Comparison of ENCODE assay signal across 8 cellular contexts in genomic region chr10:3785849-3786290, GRCh38. TPM values are rescaled to one million over a fixed set of nuclear protein-coding genes. Genes with fewer than 3 reads are reported as not detected.
DNase-seq lines count a peak whose midpoint lies in the region; ATAC-seq and TF ChIP-seq lines count a peak whose summit lies in the region.

No MANE protein-coding gene starts in this region.

- peak overlapping the region; percentile 96 for H3K27ac Mint-ChIP-seq in activated naive CD4-positive, alpha-beta T cell treated with anti-CD3 and anti-CD28 coated beads for 36 hours
- H3K27ac Mint-ChIP-seq in activated naive CD8-positive, alpha-beta T cell, result peak overlapping the region; percentile 97

- CTCF ChIA-PET in activated naive CD4-positive, alpha-beta T cell treated with anti-CD3 and anti-CD28 coated beads for 36 hours (lab: Charles Lee), result no interaction called here

- H3K9me3 ChIP-seq in left ventricle myocardium inferior (replicated peaks), result peaks cover 21% of the 10 kb centered on the region
- H3K9me3 ChIP-seq in psoas muscle, result peaks cover 6% of the 10 kb centered on the region

- TF ChIP-seq CTCF in NB4 (IDR thresholded peaks at IDR 0.05; ENCODE audit: low read depth, low read length), result no peak
- no peak for TF ChIP-seq CTCF in left ventricle myocardium inferior (IDR thresholded peaks at IDR 0.05; ENCODE audit: borderline replicate concordance)
- TF ChIP-seq CTCF in psoas muscle (IDR thresholded peaks at IDR 0.05), result no peak

- H3K4me1 ChIP-seq in left ventricle myocardium inferior (peaks cover 53% of the 10 kb centered on the region), psoas muscle (peaks cover 6% of the 10 kb centered on the region)

- peak overlapping the region; percentile 96 for H3K4me3 Mint-ChIP-seq in activated naive CD4-positive, alpha-beta T cell treated with anti-CD3 and anti-CD28 coated beads for 36 hours
- H3K4me3 Mint-ChIP-seq in activated naive CD8-positive, alpha-beta T cell, result peak overlapping the region; percentile 99

- intact Hi-C loops in activated naive CD4-positive, alpha-beta T cell treated with anti-CD3 and anti-CD28 coated beads for 36 hours (cut with micrococcal nuclease), result loop anchor here (1.0 kb wide), 3 partner anchors 9 to 614 kb away; partner anchors contain the start of gene PITRM1
- intact Hi-C loops in left ventricle myocardium inferior (cut with micrococcal nuclease) (no loop called here), psoas muscle (cut with DNase I) (loop anchor here (1.0 to 10.0 kb wide), 4 partner anchors 17 to 979 kb away; no protein-coding TSS in a partner anchor)

- no peak for DNase-seq in activated naive CD4-positive, alpha-beta T cell treated with anti-CD3 and anti-CD28 coated beads for 36 hours
- no peak for DNase-seq in activated naive CD4-positive, alpha-beta T cell treated with anti-CD3 and anti-CD28 coated beads, Interleukin-2, amount 50 U/mL, for 16 hours
- no peak for DNase-seq in NB4 (ENCODE audit: low read depth)
- no peak for DNase-seq in left ventricle myocardium inferior
- DNase-seq in psoas muscle, result peak; percentile 32 to 78
- DNase-seq in NK-92 treated with Interleukin-12 subunit alpha and Interleukin-12 subunit beta, amount 100 ng/mL, for 24 hours (lab: John Stamatoyannopoulos, UW), result no peak
- no peak for DNase-seq in inferior parietal cortex (ENCODE audit: extremely low spot score)

- ATAC-seq in psoas muscle, result peak in 3 of 4 donors; percentile 0 to 5 (median 1)

- H3K4me3 ChIP-seq in NB4 (ENCODE audit: low read depth, low read length) (peak overlapping the region; percentile 54), left ventricle myocardium inferior (peak overlapping the region; percentile 87), psoas muscle (peak overlapping the region; percentile 95)

- peaks cover 11% of the 10 kb centered on the region for H3K36me3 ChIP-seq in left ventricle myocardium inferior
- peaks cover 0 to 14% of the 10 kb centered on the region in 2 donors for H3K36me3 ChIP-seq in psoas muscle (ENCODE audit: insufficient read depth in 1 of 2, low read depth in 1 of 2)

- no peaks in the 10 kb centered on the region for H3K27me3 Mint-ChIP-seq in activated naive CD4-positive, alpha-beta T cell treated with anti-CD3 and anti-CD28 coated beads for 36 hours (ENCODE audit: low read depth)
- no peaks in the 10 kb centered on the region for H3K27me3 Mint-ChIP-seq in activated naive CD8-positive, alpha-beta T cell

- no peak for TF ChIP-seq POLR2A in NB4 (IDR thresholded peaks at IDR 0.05; ENCODE audit: extremely low read depth, insufficient read length)

- H3K4me1 Mint-ChIP-seq in activated naive CD4-positive, alpha-beta T cell treated with anti-CD3 and anti-CD28 coated beads for 36 hours (ENCODE audit: low read depth), result peaks cover 25% of the 10 kb centered on the region
- peaks cover 35% of the 10 kb centered on the region for H3K4me1 Mint-ChIP-seq in activated naive CD8-positive, alpha-beta T cell (ENCODE audit: low read depth)

- WGBS in psoas muscle, 3 donors, result 4 to 6% (median 5%) methylated on average over 15 to 19 of the region's 19 CpGs

- H3K36me3 Mint-ChIP-seq in activated naive CD4-positive, alpha-beta T cell treated with anti-CD3 and anti-CD28 coated beads for 36 hours (ENCODE audit: low read depth), result peaks cover 43% of the 10 kb centered on the region
- H3K36me3 Mint-ChIP-seq in activated naive CD8-positive, alpha-beta T cell, result peaks cover 25% of the 10 kb centered on the region

- H3K27ac ChIP-seq in left ventricle myocardium inferior (replicated peaks) (peak overlapping the region; percentile 99), psoas muscle (peak overlapping the region; percentile 100)

- peaks cover 13% of the 10 kb centered on the region for H3K9me3 Mint-ChIP-seq in activated naive CD4-positive, alpha-beta T cell treated with anti-CD3 and anti-CD28 coated beads for 36 hours
- peaks cover 7% of the 10 kb centered on the region for H3K9me3 Mint-ChIP-seq in activated naive CD8-positive, alpha-beta T cell (ENCODE audit: low read depth)

- H3K27me3 ChIP-seq in left ventricle myocardium inferior (ENCODE audit: low read depth), result no peaks in the 10 kb centered on the region
- H3K27me3 ChIP-seq in psoas muscle (ENCODE audit: insufficient read depth in 3 of 3, low read length in 2 of 3), result no peaks in the 10 kb centered on the region

RNA-seq across cellular contexts. Expression of gene KLF6, which starts 0.9 kb away (rescaled TPM):
- total RNA-seq in activated naive CD4-positive, alpha-beta T cell treated with anti-CD3 and anti-CD28 coated beads for 36 hours, result 10 to 100 TPM; 78.9 to 82.1 TPM
- total RNA-seq in left ventricle myocardium inferior (43.8 TPM), psoas muscle (100 to 1,000 TPM in 3 of 4 donors, 10 to 100 TPM in 1; 30.4 to 296 (median 173) TPM)
- 100 to 1,000 TPM in 2 of 3 donors, 10 to 100 TPM in 1; 94.1 to 138 (median 109) TPM for polyA plus RNA-seq in psoas muscle

Comparison
In these comparisons a context has a peak if more than half of its experiments do, and no peak if none do; other contexts are left out.
1. DNase-seq: peak in psoas muscle (2 of 2); none in activated naive CD4-positive, alpha-beta T cell treated with anti-CD3 and anti-CD28 coated beads for 36 hours (single experiment), activated naive CD4-positive, alpha-beta T cell treated with anti-CD3 and anti-CD28 coated beads, Interleukin-2, amount 50 U/mL, for 16 hours (single experiment), NB4 (single experiment), left ventricle myocardium inferior (single experiment), NK-92 treated with Interleukin-12 subunit alpha and Interleukin-12 subunit beta, amount 100 ng/mL, for 24 hours (single experiment) and inferior parietal cortex (single experiment).
2. Peak in every context shown above with its lines, with median percentiles within 50 percentile points of each other: H3K4me3 ChIP-seq.